ENCODE assay signal across 1 cellular context in the genomic region with DNA sequence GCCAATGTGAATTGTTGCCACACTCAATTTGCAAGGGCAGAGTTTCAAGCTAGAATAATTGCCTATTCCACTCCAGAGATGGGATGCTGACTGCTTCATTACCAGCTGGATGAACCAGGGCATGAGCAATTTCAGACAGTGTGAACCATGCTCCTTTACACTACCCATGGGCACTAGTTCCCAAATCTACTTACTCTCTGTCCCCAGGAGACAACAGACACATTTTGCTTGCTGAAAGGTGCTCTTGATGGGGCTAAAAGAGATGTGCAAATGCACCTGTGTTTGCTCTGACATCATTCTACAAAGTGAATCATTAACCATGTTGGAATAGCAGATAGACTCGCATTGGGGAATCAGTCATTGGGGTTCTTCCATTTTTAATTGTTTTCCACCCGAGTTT.
TF ChIP-seq lines count a peak whose summit lies in the region.

No MANE protein-coding gene starts in this region.

TF ChIP-seq in H1, 55 proteins besides CTCF, POLR2A, EP300 and RAD21:
- no peak for TF ChIP-seq SP2 (IDR thresholded peaks at IDR 0.05; ENCODE audit: low read length)
- no peak for TF ChIP-seq KDM4A (IDR thresholded peaks at IDR 0.05; ENCODE audit: low read depth, low read length, severe bottlenecking)
- no peak for TF ChIP-seq TEAD4 (IDR thresholded peaks at IDR 0.05; ENCODE audit: low read depth, low read length)
- TF ChIP-seq HDAC2 (IDR thresholded peaks at IDR 0.05; ENCODE audit: borderline replicate concordance in 1 of 2, low read depth in 2 of 2, low read length in 2 of 2), result no peak
- no peak for TF ChIP-seq CBX5 (IDR thresholded peaks at IDR 0.05; ENCODE audit: low read depth, low read length)
- TF ChIP-seq TBP (IDR thresholded peaks at IDR 0.05; ENCODE audit: low read depth, low read length), result no peak
- TF ChIP-seq ASH2L (IDR thresholded peaks at IDR 0.05; ENCODE audit: low read length), result no peak
- TF ChIP-seq SP4 (IDR thresholded peaks at IDR 0.05; ENCODE audit: low read length), result no peak
- TF ChIP-seq FOSL1 (IDR thresholded peaks at IDR 0.05; ENCODE audit: insufficient read depth, low read depth, low read length), result no peak
- no peak for TF ChIP-seq RXRA (IDR thresholded peaks at IDR 0.05; ENCODE audit: insufficient read depth, low read depth, low read length)
- TF ChIP-seq MAFK (IDR thresholded peaks at IDR 0.05; ENCODE audit: low read depth, low read length), result no peak
- no peak for TF ChIP-seq JUND (IDR thresholded peaks at IDR 0.05; ENCODE audit: low read length)
- no peak for TF ChIP-seq SIRT6 (IDR thresholded peaks at IDR 0.05; ENCODE audit: low read length)
- no peak for TF ChIP-seq BCL11A (IDR thresholded peaks at IDR 0.05; ENCODE audit: low read depth in 2 of 2, low read length in 2 of 2)
- TF ChIP-seq POLR2AphosphoS5 (IDR thresholded peaks at IDR 0.05; ENCODE audit: low read depth, low read length), result no peak
- no peak for TF ChIP-seq TAF1 (IDR thresholded peaks at IDR 0.05; ENCODE audit: low read depth, low read length)
